ENCODE assay signal across 37 cellular contexts in the genomic region with DNA sequence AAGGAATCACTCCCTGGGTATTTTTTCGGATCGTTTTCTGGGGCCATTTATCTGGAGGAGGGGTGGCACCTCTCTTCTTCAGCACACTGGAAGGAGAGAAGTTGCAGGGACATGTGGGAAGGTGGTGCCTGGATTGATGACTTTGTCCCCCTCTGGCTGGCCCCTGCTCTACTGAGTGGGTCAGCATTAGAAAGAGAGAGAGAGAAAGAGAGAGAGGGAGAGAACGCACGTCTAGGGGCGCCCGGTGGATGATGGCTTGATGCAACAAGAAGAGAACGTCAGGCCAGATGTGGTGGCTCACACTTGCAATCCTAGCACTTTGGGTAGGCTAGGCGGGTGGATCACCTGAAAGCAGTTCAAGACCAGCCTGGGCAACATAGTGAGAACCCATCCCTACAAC. TPM values are rescaled to one million over a fixed set of nuclear protein-coding genes. Genes with fewer than 3 reads are reported as not detected.
"Had no signal": no experiment of that assay in that cellular context is flagged by ENCODE, and none has a peak within 500 bp of the region (broad histone marks: within the 10 kb centered on the region; RNA-seq: fewer than 3 reads in every experiment).

No MANE protein-coding gene starts in this region.

- H3K27ac ChIP-seq: ascending aorta, body of pancreas, brain microvascular endothelial cell, breast epithelium, VCaP had no signal

- H3K9me3 ChIP-seq: ascending aorta, body of pancreas, breast epithelium had no signal

- H3K4me3 Mint-ChIP-seq: activated B cell treated with CpG ODN at 0.5 μM for 24 hours; activated CD4-positive, alpha-beta memory T cell treated with anti-CD3 and anti-CD28 coated beads for 36 hours; activated CD4-positive, alpha-beta T cell treated with anti-CD3 and anti-CD28 coated beads, Interleukin-2, amount 10 ng/mL, durations not matched to agents 24 days and 14 days; activated CD8-positive, alpha-beta T cell treated with anti-CD3 and anti-CD28 coated beads for 36 hours; activated naive CD4-positive, alpha-beta T cell treated with anti-CD3 and anti-CD28 coated beads, Interleukin-2, amount 10 ng/mL, durations not matched to agents 7 days and 5 days; activated naive CD4-positive, alpha-beta T cell treated with anti-CD3 and anti-CD28 coated beads, Interleukin-2, amount 50 U/mL, for 24 hours; activated naive CD8-positive, alpha-beta T cell; activated naive CD8-positive, alpha-beta T cell treated with anti-CD3 and anti-CD28 coated beads, Interleukin-2, amount 10 ng/mL, durations not matched to agents 7 days and 5 days; activated naive CD8-positive, alpha-beta T cell treated with anti-CD3 and anti-CD28 coated beads, Interleukin-2, amount 50 U/mL, for 24 hours; T-helper 1 cell treated with Interleukin-12 subunit alpha and Interleukin-12 subunit beta and Interleukin-4 antibody, amounts not matched to agents 30 μg/mL and 1 μg/mL, for 36 hours; T-helper 2 cell treated with Interferon-gamma antibody and Interleukin-4, amounts not matched to agents 5 μg/mL and 100 μg/mL, for 36 hours had no signal

- H3K36me3 Mint-ChIP-seq: activated CD4-positive, alpha-beta memory T cell treated with anti-CD3 and anti-CD28 coated beads for 36 hours; activated naive CD4-positive, alpha-beta T cell treated with anti-CD3 and anti-CD28 coated beads, Interleukin-2, amount 10 ng/mL, durations not matched to agents 7 days and 5 days; activated naive CD4-positive, alpha-beta T cell treated with anti-CD3 and anti-CD28 coated beads, Interleukin-2, amount 50 U/mL, for 24 hours; activated naive CD8-positive, alpha-beta T cell; activated naive CD8-positive, alpha-beta T cell treated with anti-CD3 and anti-CD28 coated beads, Interleukin-2, amount 10 ng/mL, durations not matched to agents 7 days and 5 days had no signal

- H3K27ac Mint-ChIP-seq: activated B cell treated with CpG ODN at 0.5 μM for 24 hours; activated CD4-positive, alpha-beta memory T cell treated with anti-CD3 and anti-CD28 coated beads for 36 hours; activated CD4-positive, alpha-beta T cell treated with anti-CD3 and anti-CD28 coated beads, Interleukin-2, amount 10 ng/mL, durations not matched to agents 24 days and 14 days; activated CD8-positive, alpha-beta T cell treated with anti-CD3 and anti-CD28 coated beads for 36 hours; activated naive CD4-positive, alpha-beta T cell treated with anti-CD3 and anti-CD28 coated beads, Interleukin-2, amount 10 ng/mL, durations not matched to agents 7 days and 5 days; activated naive CD4-positive, alpha-beta T cell treated with anti-CD3 and anti-CD28 coated beads, Interleukin-2, amount 50 U/mL, for 24 hours; activated naive CD8-positive, alpha-beta T cell; activated naive CD8-positive, alpha-beta T cell treated with anti-CD3 and anti-CD28 coated beads, Interleukin-2, amount 10 ng/mL, durations not matched to agents 7 days and 5 days; activated naive CD8-positive, alpha-beta T cell treated with anti-CD3 and anti-CD28 coated beads, Interleukin-2, amount 50 U/mL, for 24 hours; activated T-helper 2 cell treated with anti-CD3 and anti-CD28 coated beads, Interferon-gamma antibody, Interleukin-2, Interleukin-4, amounts not matched to agents 10 μg/mL and 5 μg/mL and 100 μg/mL, durations not matched to agents 14 hours and 24 hours and 36 hours; T-helper 1 cell treated with Interleukin-12 subunit alpha and Interleukin-12 subunit beta and Interleukin-4 antibody, amounts not matched to agents 30 μg/mL and 1 μg/mL, for 36 hours; T-helper 2 cell treated with Interferon-gamma antibody and Interleukin-4, amounts not matched to agents 5 μg/mL and 100 μg/mL, for 36 hours had no signal

- DNase-seq: activated B cell treated with CpG ODN at 0.5 μM for 24 hours; activated CD4-positive, alpha-beta memory T cell treated with anti-CD3 and anti-CD28 coated beads for 36 hours; activated CD4-positive, alpha-beta T cell treated with anti-CD3 and anti-CD28 coated beads for 4 hours; activated CD4-positive, alpha-beta T cell treated with anti-CD3 and anti-CD28 coated beads, Interleukin-2, amount 10 ng/mL, durations not matched to agents 24 days and 14 days; activated CD4-positive, alpha-beta T cell treated with anti-CD3 and anti-CD28 coated beads, Interleukin-2, amount 50 U/mL, for 1 hour; activated CD4-positive, alpha-beta T cell treated with anti-CD3 and anti-CD28 coated beads, Interleukin-2, amount 50 U/mL, for 4 hours; activated CD4-positive, CD25-positive, alpha-beta regulatory T cell treated with anti-CD3 and anti-CD28 coated beads, Interleukin-2, amount 50 U/mL, for 72 hours; activated CD8-positive, alpha-beta memory T cell treated with anti-CD3 and anti-CD28 coated beads, Interleukin-2, amount 50 U/mL, for 4 hours; activated CD8-positive, alpha-beta T cell treated with anti-CD3 and anti-CD28 coated beads for 36 hours; activated effector memory CD4-positive, alpha-beta T cell treated with Interleukin-2 at 50 U/mL for 16 hours; activated gamma-delta T cell; activated naive CD4-positive, alpha-beta T cell treated with anti-CD3 and anti-CD28 coated beads, Interleukin-2, amount 10 ng/mL, durations not matched to agents 7 days and 5 days; activated naive CD4-positive, alpha-beta T cell treated with Interleukin-2 at 50 U/mL for 16 hours; activated naive CD8-positive, alpha-beta T cell treated with anti-CD3 and anti-CD28 coated beads, Interleukin-2, amount 10 ng/mL, durations not matched to agents 7 days and 5 days; activated naive CD8-positive, alpha-beta T cell treated with anti-CD3 and anti-CD28 coated beads, Interleukin-2, amount 50 U/mL, for 24 hours; activated T-cell treated with anti-CD3 and anti-CD28 coated beads for 4 hours; activated T-cell treated with anti-CD3 and anti-CD28 coated beads, Interleukin-2, amount 50 U/mL, for 1 hour; activated T-cell treated with anti-CD3 and anti-CD28 coated beads, Interleukin-2, amount 50 U/mL, for 48 hours; amygdala; anterior cingulate cortex; body of pancreas; brain microvascular endothelial cell; central memory CD4-positive, alpha-beta T cell; T-helper 1 cell; T-helper 2 cell; T-helper 9 cell had no signal

- H3K4me3 ChIP-seq: ascending aorta, body of pancreas, breast epithelium had no signal

- ATAC-seq: activated CD8-positive, alpha-beta T cell treated with anti-CD3 and anti-CD28 coated beads for 36 hours; activated naive CD8-positive, alpha-beta T cell treated with anti-CD3 and anti-CD28 coated beads, Interleukin-2, amount 50 U/mL, for 24 hours; body of pancreas had no signal

- H3K36me3 ChIP-seq: ascending aorta, brain microvascular endothelial cell, breast epithelium had no signal

- H3K9me3 Mint-ChIP-seq: activated B cell treated with CpG ODN at 0.5 μM for 24 hours; activated CD4-positive, alpha-beta memory T cell treated with anti-CD3 and anti-CD28 coated beads for 36 hours; activated CD4-positive, alpha-beta T cell treated with anti-CD3 and anti-CD28 coated beads, Interleukin-2, amount 10 ng/mL, durations not matched to agents 24 days and 14 days; activated CD8-positive, alpha-beta T cell treated with anti-CD3 and anti-CD28 coated beads for 36 hours; activated naive CD4-positive, alpha-beta T cell treated with anti-CD3 and anti-CD28 coated beads, Interleukin-2, amount 10 ng/mL, durations not matched to agents 7 days and 5 days; activated naive CD4-positive, alpha-beta T cell treated with anti-CD3 and anti-CD28 coated beads, Interleukin-2, amount 50 U/mL, for 24 hours; activated naive CD8-positive, alpha-beta T cell treated with anti-CD3 and anti-CD28 coated beads, Interleukin-2, amount 10 ng/mL, durations not matched to agents 7 days and 5 days; activated naive CD8-positive, alpha-beta T cell treated with anti-CD3 and anti-CD28 coated beads, Interleukin-2, amount 50 U/mL, for 24 hours; activated T-helper 2 cell treated with anti-CD3 and anti-CD28 coated beads, Interferon-gamma antibody, Interleukin-2, Interleukin-4, amounts not matched to agents 10 μg/mL and 5 μg/mL and 100 μg/mL, durations not matched to agents 14 hours and 24 hours and 36 hours; T-helper 1 cell treated with Interleukin-12 subunit alpha and Interleukin-12 subunit beta and Interleukin-4 antibody, amounts not matched to agents 30 μg/mL and 1 μg/mL, for 36 hours; T-helper 2 cell treated with Interferon-gamma antibody and Interleukin-4, amounts not matched to agents 5 μg/mL and 100 μg/mL, for 36 hours had no signal

- FAIRE-seq: TTC549 had no signal

RNA-seq across cellular contexts. Expression of a gene that starts 5.5 kb away (rescaled TPM):
- total RNA-seq: activated B cell treated with CpG ODN at 0.5 μM for 24 hours; activated naive CD8-positive, alpha-beta T cell treated with anti-CD3 and anti-CD28 coated beads, Interleukin-2, amount 10 ng/mL, durations not matched to agents 7 days and 5 days; body of pancreas had no signal

RNA-seq across cellular contexts. Expression of a gene that starts 14.5 kb away (rescaled TPM):
- total RNA-seq: activated B cell treated with CpG ODN at 0.5 μM for 24 hours; activated CD4-positive, alpha-beta T cell treated with anti-CD3 and anti-CD28 coated beads, Interleukin-2, amount 10 ng/mL, durations not matched to agents 24 days and 14 days; activated CD8-positive, alpha-beta T cell treated with anti-CD3 and anti-CD28 coated beads for 36 hours; activated naive CD8-positive, alpha-beta T cell treated with anti-CD3 and anti-CD28 coated beads, Interleukin-2, amount 10 ng/mL, durations not matched to agents 7 days and 5 days; ascending aorta had no signal

RNA-seq across cellular contexts. Expression of a gene that starts 56.0 kb away (rescaled TPM):
- total RNA-seq: activated B cell treated with CpG ODN at 0.5 μM for 24 hours; activated CD4-positive, alpha-beta memory T cell treated with anti-CD3 and anti-CD28 coated beads for 36 hours; activated CD4-positive, alpha-beta T cell treated with anti-CD3 and anti-CD28 coated beads, Interleukin-2, amount 10 ng/mL, durations not matched to agents 24 days and 14 days; activated CD8-positive, alpha-beta memory T cell treated with anti-CD3 and anti-CD28 coated beads for 36 hours; activated CD8-positive, alpha-beta T cell treated with anti-CD3 and anti-CD28 coated beads for 36 hours; activated naive CD8-positive, alpha-beta T cell treated with anti-CD3 and anti-CD28 coated beads, Interleukin-2, amount 10 ng/mL, durations not matched to agents 7 days and 5 days; activated T-helper 2 cell treated with anti-CD3 and anti-CD28 coated beads, Interferon-gamma antibody, Interleukin-2, Interleukin-4, amounts not matched to agents 10 μg/mL and 5 μg/mL and 100 μg/mL, durations not matched to agents 14 hours and 24 hours and 36 hours; ascending aorta; cardiac septum had no signal
